In genomic region chr22:40024201-40025061, GRCh38 we compare ENCODE assay signal across 8 cellular contexts. TPM values are rescaled to one million over a fixed set of nuclear protein-coding genes. Genes with fewer than 3 reads are reported as not detected.
DNase-seq lines count a peak whose midpoint lies in the region; ATAC-seq and TF ChIP-seq lines count a peak whose summit lies in the region.

No MANE protein-coding gene starts in this region.

- H3K79me2 ChIP-seq in OCI-LY3 (ENCODE audit: low read length) = no peaks in the 10 kb centered on the region
- no peaks in the 10 kb centered on the region for H3K79me2 ChIP-seq in fibroblast of lung (ENCODE audit: control insufficient read depth, insufficient read depth, low read length)

- ATAC-seq in GM21619 (IDR thresholded peaks at IDR 0.05; ENCODE audit: unreplicated experiment) = no peak

- H2AFZ ChIP-seq in OCI-LY3 (ENCODE audit: low read depth, low read length) = peak overlapping the region; percentile 51
- H2AFZ ChIP-seq in fibroblast of lung (ENCODE audit: low read length) = no peak overlapping the region

- H3K27ac Mint-ChIP-seq in neural crest cell (ENCODE audit: unreplicated experiment) = no peak overlapping the region

- no peaks in the 10 kb centered on the region for H3K36me3 Mint-ChIP-seq in neural crest cell (ENCODE audit: low read depth)

- H3K4me1 Mint-ChIP-seq in neural crest cell = peaks cover 4% of the 10 kb centered on the region

- no peaks in the 10 kb centered on the region for H3K27me3 Mint-ChIP-seq in neural crest cell (ENCODE audit: low read depth)

- no peaks in the 10 kb centered on the region for H3K9me3 ChIP-seq in BE2C
- H3K9me3 ChIP-seq in OCI-LY3 (ENCODE audit: insufficient read depth, low read length) = no peaks in the 10 kb centered on the region
- no peaks in the 10 kb centered on the region for H3K9me3 ChIP-seq in fibroblast of lung (ENCODE audit: control insufficient read depth, insufficient read depth, low read depth, low read length)
- no peaks in the 10 kb centered on the region for H3K9me3 ChIP-seq in testis

- intact Hi-C loops in testis (cut with DNase I; ENCODE audit: low total_unique reads) = loop anchor here (5.0 kb wide), 1 partner anchor 487 kb away; no protein-coding TSS in a partner anchor

- TF ChIP-seq POLR2A in testis (IDR thresholded peaks at IDR 0.05) = no peak

- H3K36me3 ChIP-seq in BE2C (no peaks in the 10 kb centered on the region), OCI-LY3 (replicated peaks; ENCODE audit: low read depth, low read length) (no peaks in the 10 kb centered on the region), fibroblast of lung (ENCODE audit: control insufficient read depth, insufficient read depth, low read length) (no peaks in the 10 kb centered on the region), testis (ENCODE audit: low read depth, missing control alignments) (no peaks in the 10 kb centered on the region)

- TF ChIP-seq CTCF in BE2C (IDR thresholded peaks at IDR 0.05; ENCODE audit: low read depth, low read length) (peak; percentile 94), HFF-Myc (IDR thresholded peaks at IDR 0.05; ENCODE audit: low read depth, low read length, missing control alignments) (peak; percentile 90), OCI-LY3 (IDR thresholded peaks at IDR 0.05; ENCODE audit: low read depth, low read length) (peak; percentile 97), fibroblast of lung (conservative IDR thresholded peaks at IDR 0.05 in 1 of 2, IDR thresholded peaks at IDR 0.05 in 1 of 2; ENCODE audit: low read depth in 1 of 2, low read length in 2 of 2) (peak; percentile 87 to 95), neural crest cell (conservative IDR thresholded peaks at IDR 0.05) (peak; percentile 94), testis (IDR thresholded peaks at IDR 0.05) (peak; percentile 74 to 81 (median 77))

- H4K20me1 ChIP-seq in OCI-LY3 (ENCODE audit: insufficient read depth, low read length) (no peaks in the 10 kb centered on the region), fibroblast of lung (ENCODE audit: control insufficient read depth, extremely low read depth, insufficient read depth, low read length) (no peaks in the 10 kb centered on the region)

- H3K4me2 ChIP-seq in OCI-LY3 (ENCODE audit: low read length) = peak overlapping the region; percentile 49
- no peak overlapping the region for H3K4me2 ChIP-seq in fibroblast of lung (ENCODE audit: extremely low read depth, insufficient read depth, low read length)

- H3K4me3 Mint-ChIP-seq in neural crest cell = no peak overlapping the region

- WGBS in testis, 2 donors = 37 to 41% methylated on average over 9 to 16 of the region's 16 CpGs

- H3K27ac ChIP-seq in OCI-LY3 (ENCODE audit: low read length) = no peak overlapping the region
- H3K27ac ChIP-seq in fibroblast of lung (ENCODE audit: insufficient read depth, low read length) = no peak overlapping the region
- no peak overlapping the region for H3K27ac ChIP-seq in testis

- no peak overlapping the region for H3K4me3 ChIP-seq in BE2C (ENCODE audit: low read depth, low read length)
- H3K4me3 ChIP-seq in HFF-Myc (replicated peaks; ENCODE audit: low read depth, low read length) = no peak overlapping the region
- H3K4me3 ChIP-seq in OCI-LY3 (ENCODE audit: low read length) = no peak overlapping the region
- no peak overlapping the region for H3K4me3 ChIP-seq in fibroblast of lung (replicated peaks in 1 of 4; ENCODE audit: control extremely low read depth in 1 of 4, insufficient read depth in 1 of 4, low read depth in 3 of 4, low read length in 4 of 4)
- H3K4me3 ChIP-seq in testis = no peak overlapping the region

- H3K27me3 ChIP-seq in BE2C (no peaks in the 10 kb centered on the region), OCI-LY3 (ENCODE audit: low read depth, low read length) (peaks cover 10% of the 10 kb centered on the region; the same call in 1 of the 2 replicates), fibroblast of lung (ENCODE audit: control insufficient read depth, insufficient read depth, low read length) (peaks cover 8% of the 10 kb centered on the region), testis (no peaks in the 10 kb centered on the region)

- H3K4me1 ChIP-seq in BE2C (peaks cover 4% of the 10 kb centered on the region), OCI-LY3 (ENCODE audit: low read length) (0 out of 2 replicates have a peak, but pooled peaks cover 3% of the 10 kb centered on the region), fibroblast of lung (ENCODE audit: control insufficient read depth, extremely low read depth, insufficient read depth, low read length) (no peaks in the 10 kb centered on the region), testis (no peaks in the 10 kb centered on the region)

- H3K9me3 Mint-ChIP-seq in neural crest cell = no peaks in the 10 kb centered on the region

- DNase-seq in BE2C (peak; percentile 80), HFF-Myc (ENCODE audit: extremely low read depth, low read depth) (peak; percentile 26), activated T-cell treated with anti-CD3 and anti-CD28 coated beads for 48 hours (ENCODE audit: low read depth) (peak; percentile 49), fibroblast of lung (ENCODE audit: low read depth in 2 of 2) (peak; percentile 53 to 62), neural crest cell (ENCODE audit: low read depth, low spot score) (peak; percentile 76), testis (peak; percentile 84)

- no peak overlapping the region for H3K9ac ChIP-seq in OCI-LY3 (ENCODE audit: low read length)
- no peak overlapping the region for H3K9ac ChIP-seq in fibroblast of lung (ENCODE audit: insufficient read depth, low read length)

RNA-seq across cellular contexts. Expression of gene FAM83F, which starts 29.7 kb away (rescaled TPM):
- polyA plus RNA-seq in BE2C (2012; ENCODE audit: insufficient read depth, insufficient read length, low read depth) = not detected
- total RNA-seq in fibroblast of lung = under 0.01 TPM in 1 of 2 replicates, not detected in the other
- 0.01 TPM in 1 of 2 replicates, not detected in the other for polyA plus RNA-seq in fibroblast of lung
- not detected in 2 replicates for polyA plus RNA-seq in fibroblast of lung (2012)
- not detected in 2 replicates for polyA minus RNA-seq in fibroblast of lung (ENCODE audit: low replicate concordance)
- total RNA-seq in neural crest cell = 2.8 and 3.1 TPM in 2 replicates
- 10 to 100 TPM; 30.2 to 41.1 TPM for total RNA-seq in testis
- polyA plus RNA-seq in testis (ENCODE audit: insufficient read depth, low read depth, low replicate concordance) = 57.7 TPM

Comparison
In these comparisons a context has a peak if more than half of its experiments do, and no peak if none do; other contexts are left out.
1. DNase-seq: peak in every context shown above with its lines; median percentile 84 in testis; 80 in BE2C; 76 in neural crest cell; 58 in fibroblast of lung; 49 in activated T-cell treated with anti-CD3 and anti-CD28 coated beads for 48 hours; 26 in HFF-Myc.